In genomic region chr13:95641961-95642621, GRCh38 we compare ENCODE assay signal across 9 cellular contexts. TPM values are rescaled to one million over a fixed set of nuclear protein-coding genes. Genes with fewer than 3 reads are reported as not detected.
DNase-seq lines count a peak whose midpoint lies in the region; FAIRE-seq and TF ChIP-seq lines count a peak whose summit lies in the region.
"Had no signal": no experiment of that assay in that cellular context is flagged by ENCODE, and none has a peak within 500 bp of the region (broad histone marks: within the 10 kb centered on the region; RNA-seq: fewer than 3 reads in every experiment).

No MANE protein-coding gene starts in this region.

- TF ChIP-seq CTCF in mammary epithelial cell (conservative IDR thresholded peaks at IDR 0.05 in 1 of 2, IDR thresholded peaks at IDR 0.05 in 1 of 2; ENCODE audit: extremely low read depth in 1 of 2, insufficient read depth in 1 of 2, low read depth in 1 of 2, low read length in 2 of 2) (no peak), keratinocyte (optimal IDR thresholded peaks at IDR 0.05 in 1 of 3, IDR thresholded peaks at IDR 0.05 in 1 of 3, conservative IDR thresholded peaks at IDR 0.05 in 1 of 3; ENCODE audit: extremely low read depth in 1 of 3, insufficient read depth in 2 of 3, low read length in 3 of 3) (no peak)

- H3K4me1 ChIP-seq in HUES48 (ENCODE audit: control insufficient read depth, insufficient read depth, low read length) (peaks cover 26% of the 10 kb centered on the region), mammary epithelial cell (ENCODE audit: insufficient read depth, low read length) (peaks cover 23% of the 10 kb centered on the region), keratinocyte (ENCODE audit: control insufficient read depth, extremely low read depth, insufficient read depth, low read length) (peaks cover 4% of the 10 kb centered on the region), stomach smooth muscle (ENCODE audit: control insufficient read depth, insufficient read depth, low read length) (peaks cover 20% of the 10 kb centered on the region)

- CTCF ChIA-PET in mammary epithelial cell (lab: Charles Lee; ENCODE audit: low non-redundant PET), result no interaction called here

- H3K27me3 ChIP-seq in HUES48 (ENCODE audit: control insufficient read depth, insufficient read depth, low read length) (peaks cover 17% of the 10 kb centered on the region), mammary epithelial cell (ENCODE audit: insufficient read depth, low read length) (no peaks in the 10 kb centered on the region), keratinocyte (ENCODE audit: control insufficient read depth, extremely low read depth, insufficient read depth, low read length) (peaks cover 21% of the 10 kb centered on the region), stomach smooth muscle (ENCODE audit: control insufficient read depth in 1 of 2, insufficient read depth in 2 of 2, low read length in 2 of 2) (no peaks in the 10 kb centered on the region)

- H3K9me1 ChIP-seq in keratinocyte (ENCODE audit: control insufficient read depth, extremely low read depth, insufficient read depth, low read length), result no peaks in the 10 kb centered on the region

- H3K27ac ChIP-seq in HUES48 (ENCODE audit: low read depth, low read length) (no peak overlapping the region), mammary epithelial cell (ENCODE audit: insufficient read depth, low read depth, low read length) (no peak overlapping the region), keratinocyte (ENCODE audit: control insufficient read depth, insufficient read depth, low read length) (no peak overlapping the region), stomach smooth muscle (ENCODE audit: low read length) (peak overlapping the region; percentile 24)

- H4K20me1 ChIP-seq in mammary epithelial cell (ENCODE audit: insufficient read depth, low read length) (no peaks in the 10 kb centered on the region), keratinocyte (ENCODE audit: control insufficient read depth, extremely low read depth, insufficient read depth, low read length) (no peaks in the 10 kb centered on the region)

- peak overlapping the region; percentile 87 for H2AFZ ChIP-seq in mammary epithelial cell (ENCODE audit: low read depth, low read length)
- H2AFZ ChIP-seq in keratinocyte (ENCODE audit: control insufficient read depth, low read length), result peak overlapping the region; percentile 37

- in situ Hi-C loops in mammary epithelial cell (cut with MboI; ENCODE audit: low sequenced_read_pairs in 2 of 2), result no loop called here

- FAIRE-seq in keratinocyte (lab: Jason Lieb, UNC), result no peak

- H3K4me2 ChIP-seq in mammary epithelial cell (ENCODE audit: insufficient read depth, low read depth, low read length), result peak overlapping the region; percentile 98
- H3K4me2 ChIP-seq in keratinocyte (ENCODE audit: control insufficient read depth, extremely low read depth, insufficient read depth, low read depth, low read length), result peak overlapping the region; percentile 45

- H3K9ac ChIP-seq in HUES48 (ENCODE audit: low read depth, low read length), result no peak overlapping the region
- H3K9ac ChIP-seq in mammary epithelial cell (ENCODE audit: insufficient read depth, low read length), result no peak overlapping the region
- no peak overlapping the region for H3K9ac ChIP-seq in keratinocyte (ENCODE audit: control insufficient read depth, extremely low read depth, insufficient read depth, low read length)
- H3K9ac ChIP-seq in stomach smooth muscle (ENCODE audit: low read length in 2 of 2), result peak overlapping the region; percentile 51 to 60

- peak overlapping the region; percentile 70 for H3K4me3 ChIP-seq in HUES48 (ENCODE audit: low read depth, low read length)
- H3K4me3 ChIP-seq in mammary epithelial cell (replicated peaks in 1 of 3; ENCODE audit: insufficient read depth in 1 of 3, low read depth in 2 of 3, low read length in 3 of 3), result peak overlapping the region; percentile 58 to 71 (median 70)
- H3K4me3 ChIP-seq in keratinocyte (ENCODE audit: control insufficient read depth in 2 of 3, extremely low read depth in 1 of 3, insufficient read depth in 2 of 3, low read depth in 1 of 3, low read length in 3 of 3), result peak overlapping the region in 2 of 3 experiments; percentile 5 to 34
- peak overlapping the region; percentile 59 to 72 for H3K4me3 ChIP-seq in stomach smooth muscle (ENCODE audit: low read length in 2 of 2)

- BruUV-seq in mammary epithelial cell (replicated peaks; lab: Mats Ljungman, UMichigan), result no TSS peak

- intact Hi-C loops in mammary epithelial cell (cut with micrococcal nuclease), result loop anchor here (1.0 to 2.0 kb wide), 2 partner anchors 35 to 192 kb away; partner anchors contain the start of gene DNAJC3

- H3K79me2 ChIP-seq in mammary epithelial cell (ENCODE audit: insufficient read depth, low read length) (peaks cover 17% of the 10 kb centered on the region), keratinocyte (ENCODE audit: control insufficient read depth, insufficient read depth, low read length) (no peaks in the 10 kb centered on the region)

- DNase-seq in mammary epithelial cell, result peak; percentile 46
- no peak for DNase-seq in keratinocyte (ENCODE audit: low read depth, low spot score)
- DNase-seq in NCI-H2171 treated with DMSO at 0.1 percent for 48 hours (lab: John Stamatoyannopoulos, UW), result no peak
- no peak for DNase-seq in NCI-H146 (lab: John Stamatoyannopoulos, UW)
- DNase-seq in dedifferentiated amniotic fluid mesenchymal stem cell (ENCODE audit: extremely low spot score), result no peak
- DNase-seq in activated CD4-positive, alpha-beta T cell treated with anti-CD3 and anti-CD28 coated beads, Interleukin-2, amount 50 U/mL, for 48 hours, result no peak

- H3K9me3 ChIP-seq in HUES48 (ENCODE audit: control insufficient read depth, insufficient read depth, low read length) (no peaks in the 10 kb centered on the region), mammary epithelial cell (replicated peaks; ENCODE audit: insufficient read depth, low read length) (no peaks in the 10 kb centered on the region), keratinocyte (ENCODE audit: control insufficient read depth, low read depth, low read length) (no peaks in the 10 kb centered on the region), stomach smooth muscle (ENCODE audit: control insufficient read depth in 2 of 2, low read length in 2 of 2) (no peaks in the 10 kb centered on the region)

- H3K36me3 ChIP-seq in HUES48 (ENCODE audit: control insufficient read depth, insufficient read depth, low read length), result peaks cover 18% of the 10 kb centered on the region
- H3K36me3 ChIP-seq in mammary epithelial cell (ENCODE audit: insufficient read depth, low read length), result peaks cover 2% of the 10 kb centered on the region
- no peaks in the 10 kb centered on the region for H3K36me3 ChIP-seq in keratinocyte (ENCODE audit: control insufficient read depth in 2 of 2, extremely low read depth in 1 of 2, insufficient read depth in 2 of 2, low read length in 2 of 2)
- peaks cover 0 to 4% of the 10 kb centered on the region in 2 donors for H3K36me3 ChIP-seq in stomach smooth muscle (ENCODE audit: control insufficient read depth in 2 of 2, insufficient read depth in 2 of 2, low read length in 2 of 2)

- WGBS in mammary epithelial cell (ENCODE audit: low coverage, missing lambda C conversion rate), result 12% methylated on average over 12 of the region's 41 CpGs

- dilution Hi-C loops in mammary epithelial cell (cut with HindIII; ENCODE audit: low sequenced_read_pairs) (no loop called here), keratinocyte (cut with MboI; ENCODE audit: extremely low pct_ligation_motif_present, low sequenced_read_pairs) (no loop called here)

RNA-seq across cellular contexts. Expression of gene DZIP1, which starts 2.4 kb away (rescaled TPM):
- total RNA-seq in mammary epithelial cell, result 10 to 100 TPM; 28.3 to 29.3 TPM
- polyA plus RNA-seq in mammary epithelial cell (8.0 TPM), keratinocyte (0.88 to 1.4 TPM (median 1.3 TPM) in 3 replicates)
- polyA minus RNA-seq in mammary epithelial cell (13.6 TPM), keratinocyte (0.46 to 1.2 TPM (median 1.0 TPM) in 3 replicates)
- polyA plus RNA-seq in keratinocyte (2011; ENCODE audit: low read depth), result 0.74 TPM
- 0.97 and 1.7 TPM in 2 replicates for polyA plus RNA-seq in keratinocyte (2011; cell fraction: cytosol; rRNA removed)
- polyA plus RNA-seq in keratinocyte (2011; cell fraction: nucleus; rRNA removed), result 1.8 TPM in 2 replicates
- polyA plus RNA-seq in keratinocyte (2012; ENCODE audit: low replicate concordance), result 0.32 and 1.4 TPM in 2 replicates
- 2.5 TPM for polyA minus RNA-seq in keratinocyte (2011; cell fraction: cytosol; rRNA and poly(A)+ RNA removed)
- polyA minus RNA-seq in keratinocyte (2011; cell fraction: nucleus; rRNA and poly(A)+ RNA removed), result 1.6 and 2.1 TPM in 2 replicates
- polyA plus RNA-seq: IgD-negative memory B cell had no signal

RNA-seq across cellular contexts. Expression of gene DNAJC3, which starts 34.8 kb away (rescaled TPM):
- 10 to 100 TPM; 46.1 to 50.0 TPM for total RNA-seq in mammary epithelial cell
- polyA plus RNA-seq in mammary epithelial cell (14.2 TPM), keratinocyte (11.5 to 26.4 TPM (median 23.8 TPM) in 3 replicates)
- polyA minus RNA-seq in mammary epithelial cell (36.7 TPM), keratinocyte (12.7 to 40.5 TPM (median 21.2 TPM) in 3 replicates)
- polyA plus RNA-seq in keratinocyte (2011; ENCODE audit: low read depth), result 24.2 TPM
- 6.4 and 12.8 TPM in 2 replicates for polyA plus RNA-seq in keratinocyte (2011; cell fraction: cytosol; rRNA removed)
- polyA plus RNA-seq in keratinocyte (2011; cell fraction: nucleus; rRNA removed), result 19.9 and 26.5 TPM in 2 replicates
- polyA plus RNA-seq in keratinocyte (2012; ENCODE audit: low replicate concordance), result 17.0 and 29.2 TPM in 2 replicates
- 15.7 TPM for polyA minus RNA-seq in keratinocyte (2011; cell fraction: cytosol; rRNA and poly(A)+ RNA removed)
- 27.2 and 46.9 TPM in 2 replicates for polyA minus RNA-seq in keratinocyte (2011; cell fraction: nucleus; rRNA and poly(A)+ RNA removed)

Comparison
In these comparisons a context has a peak if more than half of its experiments do, and no peak if none do; other contexts are left out.
1. H3K4me3 ChIP-seq: peak in every context shown above with its lines; median percentile 70 in HUES48; 70 in mammary epithelial cell; 66 in stomach smooth muscle; 20 in keratinocyte.
2. H3K9ac ChIP-seq: peak in stomach smooth muscle (2 of 2); none in HUES48 (single experiment), mammary epithelial cell (single experiment) and keratinocyte (single experiment).